Comparison of ENCODE assay signal across 11 cellular contexts in genomic region chr6:28213213-28213523, GRCh38. TPM values are rescaled to one million over a fixed set of nuclear protein-coding genes. Genes with fewer than 3 reads are reported as not detected.
A peak's percentile ranks its signal among the peaks of the same experiment; 100 is the strongest.
DNase-seq lines count a peak whose midpoint lies in the region; ATAC-seq and TF ChIP-seq lines count a peak whose summit lies in the region.
"Had no signal": no experiment of that assay in that cellular context is flagged by ENCODE, and none has a peak within 500 bp of the region (broad histone marks: within the 10 kb centered on the region; RNA-seq: fewer than 3 reads in every experiment).

No MANE protein-coding gene starts in this region.

- TF ChIP-seq POLR2A in NB4 (IDR thresholded peaks at IDR 0.05; ENCODE audit: extremely low read depth, insufficient read length): no peak

- H3K4me2 ChIP-seq in osteoblast (ENCODE audit: insufficient read depth, low read length): peak overlapping the region; percentile 94

- H3K9me3 ChIP-seq in osteoblast (ENCODE audit: low read depth, low read length): no peaks in the 10 kb centered on the region
- H3K9me3 ChIP-seq: ascending aorta had no signal

- H3K27ac ChIP-seq in coronary artery (no peak overlapping the region), osteoblast (ENCODE audit: low read depth, low read length) (no peak overlapping the region)
- H3K27ac ChIP-seq: ascending aorta had no signal

- H4K20me1 ChIP-seq in osteoblast (ENCODE audit: insufficient read depth, low read length): no peaks in the 10 kb centered on the region

- H2AFZ ChIP-seq in osteoblast (ENCODE audit: low read length): no peak overlapping the region

- no peak for ATAC-seq in GM19467 (IDR thresholded peaks at IDR 0.05; ENCODE audit: unreplicated experiment)

- TF ChIP-seq CTCF in NB4 (IDR thresholded peaks at IDR 0.05; ENCODE audit: low read depth, low read length) (no peak), coronary artery (IDR thresholded peaks at IDR 0.05) (no peak), osteoblast (IDR thresholded peaks at IDR 0.05; ENCODE audit: extremely low read depth, low read depth, low read length) (no peak)

- H3K27me3 ChIP-seq in H7 (ENCODE audit: control insufficient read depth, insufficient read depth, low read length): peaks cover 40% of the 10 kb centered on the region
- H3K27me3 ChIP-seq in osteoblast (ENCODE audit: insufficient read depth, low read length): peaks cover 54% of the 10 kb centered on the region

- H3K36me3 ChIP-seq in H7 (replicated peaks; ENCODE audit: control insufficient read depth, insufficient read depth, low read length): no peaks in the 10 kb centered on the region
- H3K36me3 ChIP-seq in osteoblast (ENCODE audit: insufficient read depth, low read length): no peaks in the 10 kb centered on the region
- H3K36me3 ChIP-seq: ascending aorta had no signal

- H3K4me3 ChIP-seq in H7 (ENCODE audit: insufficient read depth, low read depth, low read length): peak overlapping the region; percentile 51; the same call in 1 of the 2 replicates
- H3K4me3 ChIP-seq in NB4 (ENCODE audit: low read depth, low read length): peak overlapping the region; percentile 66
- peak overlapping the region; percentile 50 for H3K4me3 ChIP-seq in coronary artery
- peak overlapping the region; percentile 75 for H3K4me3 ChIP-seq in osteoblast (ENCODE audit: insufficient read depth, low read length)

- DNase-seq in H7 (no peak), NB4 (ENCODE audit: low read depth) (no peak), coronary artery (ENCODE audit: low spot score) (no peak), osteoblast (ENCODE audit: insufficient read length, low spot score, missing footprints) (no peak), NCI-H2171 treated with DMSO at 0.1 percent for 48 hours (lab: John Stamatoyannopoulos, UW) (no peak), activated gamma-delta T cell treated with Interleukin-2 at 50 U/mL for 16 hours (no peak)
- DNase-seq: naive B cell had no signal

- H3K79me2 ChIP-seq in osteoblast (ENCODE audit: insufficient read depth, low read length): no peaks in the 10 kb centered on the region

- H3K4me1 ChIP-seq in osteoblast (ENCODE audit: insufficient read depth, low read length): peaks cover 8% of the 10 kb centered on the region

RNA-seq across cellular contexts. Expression of gene ZSCAN9, which starts 11.9 kb away (rescaled TPM):
- total RNA-seq in H7 (2014; rRNA removed; shearing (Covaris generic)): 15.6 and 20.4 TPM in 2 replicates
- 10.9 and 11.2 TPM in 2 replicates for total RNA-seq in osteoblast

RNA-seq across cellular contexts. Expression of gene ZKSCAN4, which starts 38.9 kb away (rescaled TPM):
- 5.6 and 6.7 TPM in 2 replicates for total RNA-seq in H7 (2014; rRNA removed; shearing (Covaris generic))
- 6.5 and 7.4 TPM in 2 replicates for total RNA-seq in osteoblast

RNA-seq across cellular contexts. Expression of gene NKAPL, which starts 45.9 kb away (rescaled TPM):
- total RNA-seq in H7 (2014; rRNA removed; shearing (Covaris generic)): not detected in 2 replicates
- 1.1 and 1.2 TPM in 2 replicates for total RNA-seq in osteoblast
- total RNA-seq: ascending aorta, NCI-H460, SK-MEL-5 had no signal

RNA-seq across cellular contexts. Expression of gene ZSCAN26, which starts 53.8 kb away (rescaled TPM):
- 11.0 and 14.8 TPM in 2 replicates for total RNA-seq in H7 (2014; rRNA removed; shearing (Covaris generic))
- total RNA-seq in osteoblast: 15.2 and 22.4 TPM in 2 replicates
